ENCODE assay signal across 27 cellular contexts in genomic region chr17:3773966-3774365, GRCh38.
"Had no signal": no experiment of that assay in that cellular context is flagged by ENCODE, and none has a peak within 500 bp of the region (broad histone marks: within the 10 kb centered on the region; RNA-seq: fewer than 3 reads in every experiment).

No MANE protein-coding gene starts in this region.

- H3K27ac ChIP-seq: PC-9, RWPE1, WERI-Rb-1 had no signal

- FAIRE-seq: bronchial epithelial cell had no signal

- DNase-seq: activated CD4-positive, alpha-beta memory T cell treated with anti-CD3 and anti-CD28 coated beads, Interleukin-2, amount 10 ng/mL, durations not matched to agents 7 days and 5 days; activated CD4-positive, alpha-beta T cell treated with anti-CD3 and anti-CD28 coated beads for 1 hour; activated CD4-positive, alpha-beta T cell treated with anti-CD3 and anti-CD28 coated beads for 48 hours; activated CD4-positive, CD25-positive, alpha-beta regulatory T cell; activated CD8-positive, alpha-beta memory T cell treated with anti-CD3 and anti-CD28 coated beads for 24 hours; activated CD8-positive, alpha-beta memory T cell treated with anti-CD3 and anti-CD28 coated beads, Interleukin-2, amount 10 ng/mL, durations not matched to agents 7 days and 5 days; activated CD8-positive, alpha-beta memory T cell treated with anti-CD3 and anti-CD28 coated beads, Interleukin-2, amount 50 U/mL, for 48 hours; activated effector memory CD4-positive, alpha-beta T cell treated with Interleukin-2 at 50 U/mL for 16 hours; activated naive CD4-positive, alpha-beta T cell treated with anti-CD3 and anti-CD28 coated beads, Interleukin-2, amount 10 ng/mL, durations not matched to agents 7 days and 5 days; activated naive CD8-positive, alpha-beta T cell treated with anti-CD3 and anti-CD28 coated beads, Interleukin-2, amount 50 U/mL, for 24 hours; activated T-cell treated with anti-CD3 and anti-CD28 coated beads, Interleukin-2, amount 50 U/mL, for 48 hours; anterior cingulate cortex; caudate nucleus; cerebellar nuclear complex; NCI-H1105; NCI-H1417 treated with DMSO at 0.1 percent for 48 hours; NCI-H187 treated with DMSO at 0.1 percent for 48 hours; NCI-H2081 treated with DMSO at 0.1 percent for 48 hours; NCI-H345; NCI-H524 treated with DMSO at 0.1 percent for 48 hours; NK-92 treated with Interleukin-12 subunit alpha and Interleukin-12 subunit beta, amount 100 ng/mL, for 24 hours; SIG-M5; WERI-Rb-1 had no signal

- H3K36me3 ChIP-seq: WERI-Rb-1 had no signal

- H3K4me2 ChIP-seq: PC-9 had no signal

- H2AFZ ChIP-seq: PC-9 had no signal

- ATAC-seq: activated CD8-positive, alpha-beta memory T cell treated with anti-CD3 and anti-CD28 coated beads, Interleukin-2, amount 10 ng/mL, durations not matched to agents 7 days and 5 days; activated naive CD8-positive, alpha-beta T cell treated with anti-CD3 and anti-CD28 coated beads, Interleukin-2, amount 50 U/mL, for 24 hours; Right ventricle myocardium inferior had no signal

- H3K4me3 ChIP-seq: PC-9 had no signal
